Comparison of ENCODE assay signal across 26 cellular contexts in genomic region chr15:70490148-70490837, GRCh38.
A peak's percentile ranks its signal among the peaks of the same experiment; 100 is the strongest.
DNase-seq lines count a peak whose midpoint lies in the region; ATAC-seq, FAIRE-seq and TF ChIP-seq lines count a peak whose summit lies in the region.
"Had no signal": no experiment of that assay in that cellular context is flagged by ENCODE, and none has a peak within 500 bp of the region (broad histone marks: within the 10 kb centered on the region; RNA-seq: fewer than 3 reads in every experiment).

No MANE protein-coding gene starts in this region.

- peak overlapping the region; percentile 49 for H3K27ac Mint-ChIP-seq in activated CD4-positive, alpha-beta T cell treated with anti-CD3 and anti-CD28 coated beads, Interleukin-2, amount 10 ng/mL, durations not matched to agents 24 days and 14 days
- no peak overlapping the region for H3K27ac Mint-ChIP-seq in CD4-positive, CD25-positive, alpha-beta regulatory T cell
- peak overlapping the region; percentile 38 for H3K27ac Mint-ChIP-seq in astrocyte (ENCODE audit: unreplicated experiment)
- H3K27ac Mint-ChIP-seq in natural killer cell: peak overlapping the region in 1 of 2 donors; percentile 96

- no peak for TF ChIP-seq CTCF in astrocyte (IDR thresholded peaks at IDR 0.05; ENCODE audit: insufficient read depth, low read depth, low read length)
- no peak for TF ChIP-seq CTCF in natural killer cell (IDR thresholded peaks at IDR 0.05)

- no peak for FAIRE-seq in astrocyte (lab: Jason Lieb, UNC)
- FAIRE-seq: H1 had no signal

- H3K4me1 Mint-ChIP-seq in activated CD4-positive, alpha-beta T cell treated with anti-CD3 and anti-CD28 coated beads, Interleukin-2, amount 10 ng/mL, durations not matched to agents 24 days and 14 days: peaks cover 87% of the 10 kb centered on the region
- H3K4me1 Mint-ChIP-seq in CD4-positive, CD25-positive, alpha-beta regulatory T cell: peaks cover 15 to 76% (median 38%) of the 10 kb centered on the region in 4 donors
- H3K4me1 Mint-ChIP-seq in astrocyte (ENCODE audit: low read depth, unreplicated experiment): peaks cover 47% of the 10 kb centered on the region
- H3K4me1 Mint-ChIP-seq in natural killer cell: peaks cover 71 to 96% of the 10 kb centered on the region in 2 donors

- H3K27me3 ChIP-seq in CD4-positive, CD25-positive, alpha-beta regulatory T cell (ENCODE audit: control insufficient read depth, insufficient read depth, low read length): peaks cover 2% of the 10 kb centered on the region
- peaks cover 15% of the 10 kb centered on the region for H3K27me3 ChIP-seq in astrocyte (ENCODE audit: insufficient read depth, low read length)
- H3K27me3 ChIP-seq: breast epithelium, gastrocnemius medialis, thyroid gland, vagina had no signal

- H3K79me2 ChIP-seq in astrocyte (ENCODE audit: insufficient read depth, low read length): no peaks in the 10 kb centered on the region
- H3K79me2 ChIP-seq: parathyroid adenoma had no signal

- no peaks in the 10 kb centered on the region for H3K9me3 Mint-ChIP-seq in activated CD4-positive, alpha-beta T cell treated with anti-CD3 and anti-CD28 coated beads, Interleukin-2, amount 10 ng/mL, durations not matched to agents 24 days and 14 days
- peaks cover 0 to 1% (median 0%) of the 10 kb centered on the region in 7 donors for H3K9me3 Mint-ChIP-seq in CD4-positive, CD25-positive, alpha-beta regulatory T cell
- H3K9me3 Mint-ChIP-seq in astrocyte (ENCODE audit: unreplicated experiment) (no peaks in the 10 kb centered on the region), natural killer cell (no peaks in the 10 kb centered on the region)
- H3K9me3 Mint-ChIP-seq: activated naive CD4-positive, alpha-beta T cell treated with anti-CD3 and anti-CD28 coated beads for 36 hours; CD8-positive, alpha-beta T cell had no signal

- H3K27me3 Mint-ChIP-seq in activated CD4-positive, alpha-beta T cell treated with anti-CD3 and anti-CD28 coated beads, Interleukin-2, amount 10 ng/mL, durations not matched to agents 24 days and 14 days: peaks cover 20% of the 10 kb centered on the region
- peaks cover 26% of the 10 kb centered on the region for H3K27me3 Mint-ChIP-seq in CD4-positive, CD25-positive, alpha-beta regulatory T cell
- H3K27me3 Mint-ChIP-seq in astrocyte (ENCODE audit: low read depth, unreplicated experiment) (peaks cover 36% of the 10 kb centered on the region), natural killer cell (ENCODE audit: low read depth in 2 of 2) (peaks cover 28 to 34% of the 10 kb centered on the region in 2 donors)

- DNase-seq in activated CD4-positive, alpha-beta T cell treated with anti-CD3 and anti-CD28 coated beads, Interleukin-2, amount 10 ng/mL, durations not matched to agents 24 days and 14 days: no peak
- DNase-seq in activated CD4-positive, alpha-beta T cell treated with anti-CD3 and anti-CD28 coated beads for 4 hours: no peak
- DNase-seq in CD4-positive, CD25-positive, alpha-beta regulatory T cell: no peak
- DNase-seq in astrocyte (ENCODE audit: low read depth): no peak
- DNase-seq in natural killer cell: no peak
- DNase-seq in NCI-H1436 (lab: John Stamatoyannopoulos, UW): no peak
- DNase-seq in DMS153 (lab: John Stamatoyannopoulos, UW): no peak
- no peak for DNase-seq in NAMALWA (ENCODE audit: low spot score)
- DNase-seq: CD8-positive, alpha-beta T cell; gastrocnemius medialis; kidney glomerular epithelial cell; lower lobe of right lung; NCI-H1105 treated with DMSO at 0.1 percent for 48 hours; NCI-H1930; NCI-H2227 treated with DMSO at 0.1 percent for 48 hours; NCI-H526; PC-9; Right ventricle myocardium superior; T1000; thyroid gland had no signal

- H2AFZ ChIP-seq in astrocyte (ENCODE audit: low read depth, low read length): no peak overlapping the region
- H2AFZ ChIP-seq: parathyroid adenoma, PC-9 had no signal

- H3K27ac ChIP-seq in CD4-positive, CD25-positive, alpha-beta regulatory T cell (ENCODE audit: insufficient read depth, low read length, poor library complexity, severe bottlenecking): no peak overlapping the region
- no peak overlapping the region for H3K27ac ChIP-seq in astrocyte (ENCODE audit: low read depth, low read length)
- H3K27ac ChIP-seq: breast epithelium, gastrocnemius medialis, lower lobe of right lung, parathyroid adenoma, thyroid gland, vagina had no signal

- H3K4me2 ChIP-seq in astrocyte (ENCODE audit: low read length): no peak overlapping the region

- peaks cover 11% of the 10 kb centered on the region for H4K20me1 ChIP-seq in astrocyte (ENCODE audit: insufficient read depth, low read length)

- no peak overlapping the region for H3K9ac ChIP-seq in astrocyte (ENCODE audit: low read length)
- H3K9ac ChIP-seq: parathyroid adenoma had no signal

- no peak for ATAC-seq in CD4-positive, CD25-positive, alpha-beta regulatory T cell (ENCODE audit: low read depth in 2 of 2)
- no peak for ATAC-seq in natural killer cell
- ATAC-seq: CD8-positive, alpha-beta T cell; gastrocnemius medialis; lower lobe of right lung had no signal

- H3K36me3 ChIP-seq in CD4-positive, CD25-positive, alpha-beta regulatory T cell (ENCODE audit: control insufficient read depth, insufficient read depth, low read length): no peaks in the 10 kb centered on the region
- H3K36me3 ChIP-seq in astrocyte (ENCODE audit: insufficient read depth, low read length): no peaks in the 10 kb centered on the region
- H3K36me3 ChIP-seq: breast epithelium, gastrocnemius medialis, lower lobe of right lung, thyroid gland, vagina had no signal

- no peak overlapping the region for H3K4me3 ChIP-seq in CD4-positive, CD25-positive, alpha-beta regulatory T cell (ENCODE audit: low read depth, low read length)
- no peak overlapping the region for H3K4me3 ChIP-seq in astrocyte (ENCODE audit: insufficient read depth, low read depth, low read length)
- H3K4me3 ChIP-seq: breast epithelium, gastrocnemius medialis, lower lobe of right lung, PC-9, skin epidermis, thyroid gland, vagina had no signal

- H3K4me1 ChIP-seq in CD4-positive, CD25-positive, alpha-beta regulatory T cell (ENCODE audit: control insufficient read depth, insufficient read depth, low read length, poor library complexity, severe bottlenecking): peaks cover 43% of the 10 kb centered on the region
- peaks cover 54% of the 10 kb centered on the region for H3K4me1 ChIP-seq in astrocyte (ENCODE audit: insufficient read depth, low read length)
- H3K4me1 ChIP-seq: breast epithelium, gastrocnemius medialis, parathyroid adenoma, thyroid gland had no signal

- H3K4me3 Mint-ChIP-seq in activated CD4-positive, alpha-beta T cell treated with anti-CD3 and anti-CD28 coated beads, Interleukin-2, amount 10 ng/mL, durations not matched to agents 24 days and 14 days: no peak overlapping the region
- peak overlapping the region in 3 of 4 donors; percentile 36 to 46 (median 46) for H3K4me3 Mint-ChIP-seq in CD4-positive, CD25-positive, alpha-beta regulatory T cell
- H3K4me3 Mint-ChIP-seq in astrocyte (ENCODE audit: unreplicated experiment): no peak overlapping the region
- H3K4me3 Mint-ChIP-seq in natural killer cell: peak overlapping the region; percentile 31
- H3K4me3 Mint-ChIP-seq: activated naive CD4-positive, alpha-beta T cell treated with anti-CD3 and anti-CD28 coated beads for 36 hours had no signal

- intact Hi-C loops in activated CD4-positive, alpha-beta T cell treated with anti-CD3 and anti-CD28 coated beads, Interleukin-2, amount 10 ng/mL, durations not matched to agents 24 days and 14 days (cut with micrococcal nuclease): loop anchor here (5.0 kb wide), 1 partner anchor 57 kb away; no protein-coding TSS in a partner anchor
- intact Hi-C loops in natural killer cell (cut with micrococcal nuclease): loop anchor here (5.0 kb wide), 2 partner anchors 393 to 468 kb away; partner anchors contain the start of gene TLE3

- H3K36me3 Mint-ChIP-seq in activated CD4-positive, alpha-beta T cell treated with anti-CD3 and anti-CD28 coated beads, Interleukin-2, amount 10 ng/mL, durations not matched to agents 24 days and 14 days (ENCODE audit: low read depth): no peaks in the 10 kb centered on the region
- H3K36me3 Mint-ChIP-seq in CD4-positive, CD25-positive, alpha-beta regulatory T cell: no peaks in the 10 kb centered on the region
- no peaks in the 10 kb centered on the region for H3K36me3 Mint-ChIP-seq in astrocyte (ENCODE audit: low read depth, unreplicated experiment)
- H3K36me3 Mint-ChIP-seq in natural killer cell: no peaks in the 10 kb centered on the region
- H3K36me3 Mint-ChIP-seq: CD8-positive, alpha-beta T cell had no signal

- H3K9me3 ChIP-seq in CD4-positive, CD25-positive, alpha-beta regulatory T cell (ENCODE audit: control insufficient read depth in 2 of 2, low read length in 2 of 2): no peaks in the 10 kb centered on the region
- H3K9me3 ChIP-seq in astrocyte (ENCODE audit: insufficient read depth, low read depth, low read length): no peaks in the 10 kb centered on the region
- H3K9me3 ChIP-seq: breast epithelium, gastrocnemius medialis, lower lobe of right lung, thyroid gland, vagina had no signal

Comparison
In these comparisons a context has a peak if more than half of its experiments do, and no peak if none do; other contexts are left out.
1. H3K27ac Mint-ChIP-seq: peak in activated CD4-positive, alpha-beta T cell treated with anti-CD3 and anti-CD28 coated beads, Interleukin-2, amount 10 ng/mL, durations not matched to agents 24 days and 14 days (single experiment) and astrocyte (single experiment); none in CD4-positive, CD25-positive, alpha-beta regulatory T cell (0 of 3).
2. H3K4me3 Mint-ChIP-seq: peak in CD4-positive, CD25-positive, alpha-beta regulatory T cell (3 of 4) and natural killer cell (single experiment); none in activated CD4-positive, alpha-beta T cell treated with anti-CD3 and anti-CD28 coated beads, Interleukin-2, amount 10 ng/mL, durations not matched to agents 24 days and 14 days (single experiment) and astrocyte (single experiment).